Comparison of ENCODE assay signal across 9 cellular contexts in genomic region chr7:158975526-158976467, GRCh38.
DNase-seq lines count a peak whose midpoint lies in the region; ATAC-seq, FAIRE-seq and TF ChIP-seq lines count a peak whose summit lies in the region.
"Had no signal": no experiment of that assay in that cellular context is flagged by ENCODE, and none has a peak within 500 bp of the region (broad histone marks: within the 10 kb centered on the region; RNA-seq: fewer than 3 reads in every experiment).

No MANE protein-coding gene starts in this region.

- no peak for TF ChIP-seq EP300 in GM12878 (IDR thresholded peaks at IDR 0.05; ENCODE audit: borderline replicate concordance in 1 of 2, control insufficient read depth in 1 of 2, low read depth in 2 of 2, low read length in 2 of 2)
- no peak for TF ChIP-seq EP300 in transverse colon (IDR thresholded peaks at IDR 0.05; ENCODE audit: low read depth)

- H3K27me3 ChIP-seq in OCI-LY1 (ENCODE audit: insufficient read depth, low read length) (no peaks in the 10 kb centered on the region), GM12878 (replicated peaks in 1 of 2; ENCODE audit: control insufficient read depth in 2 of 2, insufficient read depth in 2 of 2, low read length in 1 of 2) (no peaks in the 10 kb centered on the region), transverse colon (no peaks in the 10 kb centered on the region)
- H3K27me3 ChIP-seq: adrenal gland had no signal

- H3K79me2 ChIP-seq in OCI-LY1 (ENCODE audit: insufficient read depth, low read length) (no peaks in the 10 kb centered on the region), GM12878 (ENCODE audit: control insufficient read depth, insufficient read depth, low read length) (no peaks in the 10 kb centered on the region)

- no peaks in the 10 kb centered on the region for H4K20me1 ChIP-seq in OCI-LY1 (ENCODE audit: insufficient read depth, low read length)
- H4K20me1 ChIP-seq in GM12878 (ENCODE audit: control insufficient read depth, insufficient read depth), result no peaks in the 10 kb centered on the region

- in situ Hi-C loops in GM12878 (cut with MboI), result loop anchor here (5.0 kb wide), 1 partner anchor 278 kb away; no protein-coding TSS in a partner anchor
- in situ Hi-C loops in transverse colon (cut with MboI; ENCODE audit: low pct_ligation_motif_present in 1 of 4, low pct_unique_long_range_greater_than_20kb in 1 of 4, low sequenced_read_pairs in 3 of 4), result loop anchor here in 2 of 4 donors (10.0 kb wide), 1 partner anchor 281 kb away; no protein-coding TSS in a partner anchor

- 0 out of 2 replicates have a peak, but pooled peaks have one; percentile 3 for TF ChIP-seq RAD21 in GM12878 (IDR thresholded peaks at IDR 0.05; ENCODE audit: insufficient read depth, low read depth, low read length)

- CTCF ChIA-PET in GM12878 (lab: Yijun Ruan, JAX), result interaction anchor here (0.7 to 3.8 kb wide), 28 partner anchors 9 to 1622 kb away, joined by 3 to 78 read pairs (median 7); partner anchors contain the start of gene NCAPG2

- peaks cover 7% of the 10 kb centered on the region; the same call in 1 of the 2 replicates for H3F3A ChIP-seq in OCI-LY1 (ENCODE audit: insufficient read depth, low read length)

- ATAC-seq in left cardiac atrium (peak in 1 of 2 donors; percentile 35), Right ventricle myocardium inferior (no peak), GM12878 (no peak), HG02588 (IDR thresholded peaks at IDR 0.05; ENCODE audit: unreplicated experiment) (no peak)

- peak overlapping the region; percentile 28 for H3K27ac ChIP-seq in OCI-LY1 (ENCODE audit: low read depth, low read length, poor library complexity, severe bottlenecking)
- H3K27ac ChIP-seq in GM12878 (ENCODE audit: control insufficient read depth, insufficient read depth), result peak overlapping the region; percentile 52; the same call in 1 of the 2 replicates
- no peak overlapping the region for H3K27ac ChIP-seq in transverse colon

- H3K9me3 ChIP-seq in OCI-LY1 (ENCODE audit: low read length), result peaks cover 14% of the 10 kb centered on the region; the same call in 1 of the 2 replicates
- peaks cover under 1% of the 10 kb centered on the region; the same call in 1 of the 3 replicates for H3K9me3 ChIP-seq in GM12878 (replicated peaks; ENCODE audit: control insufficient read depth, insufficient read depth, low read length)
- no peaks in the 10 kb centered on the region for H3K9me3 ChIP-seq in transverse colon
- H3K9me3 ChIP-seq: adrenal gland had no signal

- BruUV-seq in GM12878 (replicated peaks; lab: Mats Ljungman, UMichigan), result no TSS peak

- H3K4me1 ChIP-seq in OCI-LY1 (ENCODE audit: insufficient read depth, low read length, severe bottlenecking) (peaks cover 22% of the 10 kb centered on the region), GM12878 (ENCODE audit: control insufficient read depth, insufficient read depth, low read length) (peaks cover 16% of the 10 kb centered on the region), transverse colon (peaks cover 6 to 28% (median 12%) of the 10 kb centered on the region in 4 donors)

- H3K9ac ChIP-seq in OCI-LY1 (ENCODE audit: low read length), result no peak overlapping the region; the same call in 1 of the 2 replicates
- H3K9ac ChIP-seq in GM12878 (ENCODE audit: control insufficient read depth, insufficient read depth, low read length), result no peak overlapping the region

- DNase-seq in left cardiac atrium, result peak; percentile 33
- DNase-seq in Right ventricle myocardium inferior (ENCODE audit: missing footprints), result no peak
- no peak for DNase-seq in GM12878 (ENCODE audit: low read depth, low spot score)
- DNase-seq in transverse colon, result peak; percentile 51
- DNase-seq in LoVo (ENCODE audit: low spot score), result no peak
- no peak for DNase-seq in GM19238 (ENCODE audit: insufficient read length, low spot score)
- DNase-seq: adrenal gland had no signal

- TF ChIP-seq POLR2A in GM12878 (IDR thresholded peaks at IDR 0.05; ENCODE audit: low read depth, low read length) (no peak), transverse colon (IDR thresholded peaks at IDR 0.05) (no peak)

- H3K4me3 ChIP-seq in OCI-LY1 (ENCODE audit: low read depth, low read length, poor library complexity, severe bottlenecking), result peak overlapping the region; percentile 56
- no peak overlapping the region for H3K4me3 ChIP-seq in GM12878
- H3K4me3 ChIP-seq in transverse colon, result no peak overlapping the region

- no peak for TF ChIP-seq CTCF in OCI-LY1 (IDR thresholded peaks at IDR 0.05; ENCODE audit: low read length)
- no peak for TF ChIP-seq CTCF in GM12878 (IDR thresholded peaks at IDR 0.05 in 2 of 3, conservative IDR thresholded peaks at IDR 0.05 in 1 of 3; ENCODE audit: control insufficient read depth in 2 of 3, extremely low read depth in 1 of 3, insufficient read depth in 1 of 3, low read depth in 3 of 3, low read length in 3 of 3)
- no peak for TF ChIP-seq CTCF in transverse colon (IDR thresholded peaks at IDR 0.05)

- H2AFZ ChIP-seq in OCI-LY1 (ENCODE audit: low read length) (no peak overlapping the region), GM12878 (ENCODE audit: control insufficient read depth, low read depth, low read length) (peak overlapping the region; percentile 93)

- 77% methylated on average over 23 of the region's 33 CpGs for WGBS in GM12878 (ENCODE audit: insufficient coverage, insufficient replicate concordance, low lambda C conversion rate, missing lambda C conversion rate)
- WGBS in transverse colon (ENCODE audit: low coverage in 1 of 2), 2 donors, result 30 to 53% methylated on average over 2 to 32 of the region's 33 CpGs

- H3K4me2 ChIP-seq in OCI-LY1 (ENCODE audit: low read length) (peak overlapping the region; percentile 78), GM12878 (ENCODE audit: control insufficient read depth, insufficient read depth) (peak overlapping the region; percentile 91; the same call in 1 of the 2 replicates)

- H3K36me3 ChIP-seq in OCI-LY1 (ENCODE audit: insufficient read depth, low read length), result no peaks in the 10 kb centered on the region; the same call in 1 of the 2 replicates
- no peaks in the 10 kb centered on the region for H3K36me3 ChIP-seq in GM12878 (ENCODE audit: control insufficient read depth in 2 of 2, insufficient read depth in 2 of 2, low read length in 1 of 2)
- H3K36me3 ChIP-seq in transverse colon, result no peaks in the 10 kb centered on the region
- H3K36me3 ChIP-seq: adrenal gland had no signal

- POLR2A ChIA-PET in GM12878 (lab: Charles Lee), result interaction anchor here (0.6 to 1.4 kb wide), 2 partner anchors 8 to 112 kb away, joined by 5 to 7 read pairs; no protein-coding TSS in a partner anchor

- intact Hi-C loops in left cardiac atrium (cut with DNase I), result loop anchor here (2.0 to 5.0 kb wide), 2 partner anchors 278 to 279 kb away; no protein-coding TSS in a partner anchor
- intact Hi-C loops in Right ventricle myocardium inferior (cut with DNase I), result no loop called here
- intact Hi-C loops in GM12878 (cut with micrococcal nuclease; ENCODE audit: unreplicated experiment), result loop anchor here (2.0 to 10.0 kb wide), 4 partner anchors 91 to 1543 kb away; no protein-coding TSS in a partner anchor
- intact Hi-C loops in transverse colon (cut with DNase I; ENCODE audit: low total_unique reads), result loop anchor here (10.0 kb wide), 1 partner anchor 281 kb away; no protein-coding TSS in a partner anchor

- RAD21 ChIA-PET in GM12878 (lab: Charles Lee; ENCODE audit: unreplicated experiment), result interaction anchor here (0.6 to 3.9 kb wide), 22 partner anchors 15 to 362 kb away, joined by 3 to 59 read pairs (median 6); partner anchors contain the start of genes DYNC2I1 and NCAPG2

- no peaks in the 10 kb centered on the region for H3K9me2 ChIP-seq in OCI-LY1 (ENCODE audit: low read depth, low read length)

- FAIRE-seq in GM12878 (lab: Jason Lieb, UNC), result no peak

- SMC1A ChIA-PET in GM12878 (lab: Charles Lee; ENCODE audit: uncharacterized antibody, unreplicated experiment), result interaction anchor here (0.7 to 3.8 kb wide), 20 partner anchors 10 to 1403 kb away, joined by 3 to 62 read pairs (median 5); no protein-coding TSS in a partner anchor

TF ChIP-seq in GM12878, 131 proteins besides CTCF, POLR2A, EP300 and RAD21 (continues in another document):
- TF ChIP-seq, protein P1, sequence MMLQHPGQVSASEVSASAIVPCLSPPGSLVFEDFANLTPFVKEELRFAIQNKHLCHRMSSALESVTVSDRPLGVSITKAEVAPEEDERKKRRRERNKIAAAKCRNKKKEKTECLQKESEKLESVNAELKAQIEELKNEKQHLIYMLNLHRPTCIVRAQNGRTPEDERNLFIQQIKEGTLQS (IDR thresholded peaks at IDR 0.05; ENCODE audit: borderline replicate concordance, extremely low read depth, low read depth, low read length), result no peak
- TF ChIP-seq TCF3 (IDR thresholded peaks at IDR 0.05; ENCODE audit: borderline replicate concordance, insufficient read depth, low read depth, low read length) (0 out of 2 replicates have a peak, but pooled peaks have one; percentile 13), REST (IDR thresholded peaks at IDR 0.05; ENCODE audit: low read depth, low read length) (peak; percentile 63), ZZZ3 (IDR thresholded peaks at IDR 0.05; ENCODE audit: control insufficient read depth, insufficient read length, low read depth) (no peak)

Comparison
In these comparisons a context has a peak if more than half of its experiments do, and no peak if none do; other contexts are left out.
1. DNase-seq: peak in left cardiac atrium (single experiment) and transverse colon (single experiment); none in Right ventricle myocardium inferior (single experiment), GM12878 (single experiment), LoVo (single experiment) and GM19238 (single experiment).
2. H3K27ac ChIP-seq: peak in OCI-LY1 (single experiment) and GM12878 (single experiment); none in transverse colon (0 of 4).